10 cellular contexts compared by ENCODE assay signal in the genomic region with DNA sequence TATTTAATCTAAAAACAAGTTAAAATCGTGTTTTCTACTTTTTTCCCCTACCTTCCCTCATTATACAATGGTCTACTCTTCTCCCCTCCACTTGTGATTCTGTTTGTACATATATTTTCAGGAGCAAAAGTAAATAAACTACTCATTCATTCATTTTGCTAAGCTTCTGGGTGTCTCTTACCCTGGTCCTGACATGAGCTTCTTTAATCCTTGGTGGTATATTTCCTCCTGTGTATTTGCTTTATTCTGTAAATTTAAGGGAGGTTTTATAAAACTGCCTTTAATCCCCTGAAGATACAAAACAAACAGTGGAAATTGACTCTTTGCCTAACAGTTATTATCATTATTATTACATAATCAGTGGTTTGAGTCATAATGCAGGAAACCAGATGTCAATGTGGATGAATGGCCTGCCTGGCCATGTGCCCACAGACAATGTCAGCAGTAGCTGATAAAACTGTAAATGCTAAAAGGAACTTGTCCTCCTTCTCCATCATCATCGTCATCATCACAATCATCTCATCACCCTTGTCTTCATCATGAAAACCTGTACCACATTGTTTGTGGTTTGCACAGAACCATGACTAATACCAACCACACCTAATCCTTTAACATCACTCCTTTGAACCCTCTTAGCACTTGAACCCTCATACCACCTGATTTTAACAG.
A peak's percentile ranks its signal among the peaks of the same experiment; 100 is the strongest.
DNase-seq lines count a peak whose midpoint lies in the region; ATAC-seq, FAIRE-seq and TF ChIP-seq lines count a peak whose summit lies in the region.
"Had no signal": no experiment of that assay in that cellular context is flagged by ENCODE, and none has a peak within 500 bp of the region (broad histone marks: within the 10 kb centered on the region; RNA-seq: fewer than 3 reads in every experiment).

No MANE protein-coding gene starts in this region.

- no peaks in the 10 kb centered on the region for H3K36me3 Mint-ChIP-seq in MCF 10A (ENCODE audit: insufficient read depth, unreplicated experiment)
- H3K36me3 Mint-ChIP-seq: activated naive CD4-positive, alpha-beta T cell treated with anti-CD3 and anti-CD28 coated beads, Interleukin-2, amount 10 ng/mL, durations not matched to agents 7 days and 5 days had no signal

- H3K4me3 Mint-ChIP-seq in MCF 10A (ENCODE audit: unreplicated experiment), result no peak overlapping the region
- H3K4me3 Mint-ChIP-seq: activated naive CD4-positive, alpha-beta T cell treated with anti-CD3 and anti-CD28 coated beads, Interleukin-2, amount 10 ng/mL, durations not matched to agents 7 days and 5 days had no signal

- BruUV-seq in MCF 10A (replicated peaks; lab: Mats Ljungman, UMichigan), result no TSS peak

- no peaks in the 10 kb centered on the region; the same call in 1 of the 2 replicates for H3K9me2 ChIP-seq in Karpas-422 (replicated peaks; ENCODE audit: insufficient read depth, low read length)

- no peaks in the 10 kb centered on the region for H4K20me1 ChIP-seq in Karpas-422 (ENCODE audit: insufficient read depth, low read depth, low read length)
- H4K20me1 ChIP-seq: BLaER1 had no signal

- peak; percentile 95 for DNase-seq in MCF 10A (ENCODE audit: unreplicated experiment)
- no peak for DNase-seq in breast epithelium (ENCODE audit: low spot score in 2 of 2)
- peak; percentile 59 for DNase-seq in RCC 7860 (ENCODE audit: low spot score)
- peak; percentile 24 for DNase-seq in foreskin melanocyte
- DNase-seq in GM13976 (ENCODE audit: low spot score), result no peak
- no peak for DNase-seq in HEK293T (ENCODE audit: extremely low spot score)
- DNase-seq in Karpas-422, result no peak
- DNase-seq: activated naive CD4-positive, alpha-beta T cell treated with anti-CD3 and anti-CD28 coated beads, Interleukin-2, amount 10 ng/mL, durations not matched to agents 7 days and 5 days had no signal

- H3K27ac ChIP-seq in breast epithelium (no peak overlapping the region), Karpas-422 (ENCODE audit: low read length) (no peak overlapping the region)
- H3K27ac ChIP-seq: BLaER1 had no signal

- H3K9me3 Mint-ChIP-seq in MCF 10A (ENCODE audit: unreplicated experiment), result no peaks in the 10 kb centered on the region
- H3K9me3 Mint-ChIP-seq: activated naive CD4-positive, alpha-beta T cell treated with anti-CD3 and anti-CD28 coated beads, Interleukin-2, amount 10 ng/mL, durations not matched to agents 7 days and 5 days had no signal

- in situ Hi-C loops in GM13976 (cut with MboI; ENCODE audit: low sequenced_read_pairs, unreplicated experiment), result no loop called here

- H3K4me2 ChIP-seq in Karpas-422 (ENCODE audit: low read depth, low read length, poor library complexity, severe bottlenecking), result no peak overlapping the region
- H3K4me2 ChIP-seq: BLaER1 had no signal

- H3K36me3 ChIP-seq in breast epithelium (no peaks in the 10 kb centered on the region), Karpas-422 (ENCODE audit: insufficient read depth, low read length) (no peaks in the 10 kb centered on the region)
- H3K36me3 ChIP-seq: BLaER1 had no signal

- intact Hi-C loops in MCF 10A (cut with micrococcal nuclease) (no loop called here), breast epithelium (cut with DNase I; ENCODE audit: low total_unique reads) (no loop called here)

- H3K4me1 Mint-ChIP-seq in MCF 10A (ENCODE audit: insufficient read depth, unreplicated experiment), result no peaks in the 10 kb centered on the region
- H3K4me1 Mint-ChIP-seq: activated naive CD4-positive, alpha-beta T cell treated with anti-CD3 and anti-CD28 coated beads, Interleukin-2, amount 10 ng/mL, durations not matched to agents 7 days and 5 days had no signal

- no peak for ATAC-seq in HG03342 (IDR thresholded peaks at IDR 0.05; ENCODE audit: unreplicated experiment)

- FAIRE-seq in RCC 7860 (lab: Jason Lieb, UNC), result no peak

- H3K4me1 ChIP-seq in breast epithelium (peaks cover 0 to 7% of the 10 kb centered on the region in 2 donors), Karpas-422 (ENCODE audit: low read length) (no peaks in the 10 kb centered on the region)
- H3K4me1 ChIP-seq: BLaER1 had no signal

- no peaks in the 10 kb centered on the region for H3K9me3 ChIP-seq in breast epithelium
- H3K9me3 ChIP-seq in Karpas-422 (ENCODE audit: low read length), result no peaks in the 10 kb centered on the region
- H3K9me3 ChIP-seq: BLaER1 had no signal

- no peaks in the 10 kb centered on the region for H3K27me3 ChIP-seq in breast epithelium
- no peaks in the 10 kb centered on the region for H3K27me3 ChIP-seq in Karpas-422 (ENCODE audit: low read length)
- H3K27me3 ChIP-seq: BLaER1 had no signal

- H3K27me3 Mint-ChIP-seq in MCF 10A (ENCODE audit: insufficient read depth, unreplicated experiment), result no peaks in the 10 kb centered on the region
- H3K27me3 Mint-ChIP-seq: activated naive CD4-positive, alpha-beta T cell treated with anti-CD3 and anti-CD28 coated beads, Interleukin-2, amount 10 ng/mL, durations not matched to agents 7 days and 5 days had no signal

- TF ChIP-seq CTCF in MCF 10A (IDR thresholded peaks at IDR 0.05; ENCODE audit: unreplicated experiment), result no peak
- no peak for TF ChIP-seq CTCF in breast epithelium (IDR thresholded peaks at IDR 0.05)
- TF ChIP-seq CTCF in GM13976 (IDR thresholded peaks at IDR 0.05; ENCODE audit: borderline replicate concordance, control extremely low read depth, extremely low read depth, insufficient read depth, missing control alignments), result no peak

- POLR2A ChIA-PET in MCF 10A (lab: Yijun Ruan, JAX), result interaction anchor here (0.9 to 1.8 kb wide), 5 partner anchors 12 to 219 kb away, joined by 3 to 10 read pairs (median 3); no protein-coding TSS in a partner anchor
- POLR2A ChIA-PET in HEK293T (lab: Yijun Ruan, JAX), result no interaction called here

- H3K27ac Mint-ChIP-seq in MCF 10A (ENCODE audit: low read depth, unreplicated experiment), result no peak overlapping the region
- H3K27ac Mint-ChIP-seq: activated naive CD4-positive, alpha-beta T cell treated with anti-CD3 and anti-CD28 coated beads, Interleukin-2, amount 10 ng/mL, durations not matched to agents 7 days and 5 days had no signal

- H3K79me2 ChIP-seq in Karpas-422 (ENCODE audit: low read length), result no peaks in the 10 kb centered on the region

- H3K4me3 ChIP-seq in breast epithelium, result no peak overlapping the region
- H3K4me3 ChIP-seq in Karpas-422 (ENCODE audit: low read length), result no peak overlapping the region
- H3K4me3 ChIP-seq: BLaER1 had no signal

- no peak overlapping the region for H3K9ac ChIP-seq in Karpas-422 (ENCODE audit: low read length)
- H3K9ac ChIP-seq: BLaER1 had no signal

- CTCF ChIA-PET in MCF 10A (lab: Yijun Ruan, JAX), result interaction anchor here (1.0 kb wide), 1 partner anchor 113 kb away, joined by 3 read pairs; no protein-coding TSS in a partner anchor
- CTCF ChIA-PET in HEK293T (lab: Yijun Ruan, JAX), result no interaction called here

- no peak for TF ChIP-seq POLR2A in breast epithelium (IDR thresholded peaks at IDR 0.05)

- H2AFZ ChIP-seq in Karpas-422 (ENCODE audit: low read length), result no peak overlapping the region

TF ChIP-seq in HEK293T, 16 proteins besides CTCF, POLR2A, EP300 and RAD21:
- no peak for TF ChIP-seq SUZ12 (IDR thresholded peaks at IDR 0.05)
- no peak for TF ChIP-seq ARNT (IDR thresholded peaks at IDR 0.05)
- no peak for TF ChIP-seq ZNF384 (IDR thresholded peaks at IDR 0.05)
- no peak for TF ChIP-seq FOXK2 (IDR thresholded peaks at IDR 0.05)
- no peak for TF ChIP-seq CTBP1 (IDR thresholded peaks at IDR 0.05; ENCODE audit: borderline replicate concordance)
- TF ChIP-seq FOXM1 (IDR thresholded peaks at IDR 0.05; ENCODE audit: borderline replicate concordance), result no peak
- no peak for TF ChIP-seq NFRKB (IDR thresholded peaks at IDR 0.05)
- TF ChIP-seq BHLHE40 (IDR thresholded peaks at IDR 0.05; ENCODE audit: borderline replicate concordance), result no peak
- no peak for TF ChIP-seq TARDBP (IDR thresholded peaks at IDR 0.05)
- no peak for TF ChIP-seq FOXA1 (IDR thresholded peaks at IDR 0.05)
- no peak for TF ChIP-seq SP1 (IDR thresholded peaks at IDR 0.05)
- TF ChIP-seq PKNOX1 (IDR thresholded peaks at IDR 0.05), result no peak
- no peak for TF ChIP-seq ELF4 (IDR thresholded peaks at IDR 0.05)
- TF ChIP-seq HDGF (IDR thresholded peaks at IDR 0.05; ENCODE audit: borderline replicate concordance), result no peak
- TF ChIP-seq L3MBTL2 (conservative IDR thresholded peaks at IDR 0.05), result no peak
- TF ChIP-seq LEF1 (IDR thresholded peaks at IDR 0.05; ENCODE audit: borderline replicate concordance), result no peak

Comparison
In these comparisons a context has a peak if more than half of its experiments do, and no peak if none do; other contexts are left out.
1. DNase-seq: peak in MCF 10A (single experiment), RCC 7860 (single experiment) and foreskin melanocyte (single experiment); none in breast epithelium (0 of 2), GM13976 (single experiment), HEK293T (single experiment) and Karpas-422 (single experiment).